Comparison of ENCODE assay signal across 8 cellular contexts in the genomic region with DNA sequence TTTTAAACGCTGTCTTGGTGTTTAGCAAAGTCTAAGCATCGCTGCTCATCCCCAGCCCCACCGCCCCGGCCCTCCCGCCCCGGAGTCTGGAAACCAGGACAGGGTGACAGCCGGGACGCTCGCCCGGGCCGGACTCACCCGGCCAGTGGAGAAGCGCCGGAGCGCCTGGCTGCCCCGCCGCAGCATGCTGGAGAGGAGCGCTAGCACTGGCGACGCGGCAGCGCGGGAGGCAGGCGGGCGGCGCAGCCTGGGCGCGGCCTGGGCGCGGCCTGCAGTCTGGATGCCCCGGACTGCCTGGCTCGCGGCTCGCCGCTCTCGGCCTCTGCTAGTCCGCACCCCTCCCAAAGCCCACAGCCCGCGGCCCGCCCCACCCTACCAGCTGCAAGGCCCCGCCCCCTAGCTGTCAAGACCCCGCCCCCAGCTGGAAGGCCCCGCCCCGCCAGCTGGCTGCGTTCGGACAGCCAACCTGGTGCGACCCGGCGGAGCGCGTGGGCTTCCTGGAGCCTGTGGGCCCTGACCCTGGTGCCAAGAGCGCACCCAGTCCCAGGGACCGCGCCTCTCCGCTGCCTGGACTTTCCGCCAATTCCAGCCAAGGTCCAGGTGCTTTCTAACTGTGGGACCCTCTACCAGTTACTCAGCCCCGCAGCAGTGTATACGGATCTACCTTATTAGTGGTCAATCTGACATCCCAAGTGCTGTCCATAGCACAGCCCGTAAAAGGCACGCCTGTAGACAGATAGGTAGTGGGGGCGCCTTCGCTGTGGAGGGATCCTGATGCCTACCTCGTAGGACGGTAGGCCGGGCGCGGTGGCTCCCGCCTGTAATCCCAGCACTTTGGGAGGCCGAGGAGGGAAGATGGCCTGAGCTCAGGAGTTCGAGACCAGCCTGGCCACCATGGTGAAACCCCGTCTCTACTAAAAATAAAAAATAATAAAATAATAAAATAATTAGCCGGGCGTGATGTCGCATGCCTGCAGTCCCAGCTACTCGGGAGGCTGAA. TPM values are rescaled to one million over a fixed set of nuclear protein-coding genes. Genes with fewer than 3 reads are reported as not detected.
DNase-seq lines count a peak whose midpoint lies in the region; ATAC-seq and TF ChIP-seq lines count a peak whose summit lies in the region.

A gene (minus strand): TSS at position 208 of the 1,000 bp plus-strand sequence. CDS start 22 bp downstream, at position 186.

- DNase-seq in GM06990 (ENCODE audit: extremely low read depth, insufficient read length), result peak; percentile 78
- peak; percentile 35 for DNase-seq in HCT116 (ENCODE audit: low read depth, low spot score)
- peak; percentile 50 for DNase-seq in NCI-H446 treated with DMSO at 0.1 percent for 48 hours (lab: John Stamatoyannopoulos, UW)
- peak; percentile 58 for DNase-seq in activated T-cell treated with anti-CD3 and anti-CD28 coated beads for 48 hours (ENCODE audit: low read depth)

- H3K9me3 Mint-ChIP-seq in stimulated activated memory B cell treated with anti-CD40 and anti-IgM and Interleukin-4, amounts not matched to agents 10 μg/mL and 1 μg/mL and 100 μg/mL, for 72 hours, result no peaks in the 10 kb centered on the region

- H3K4me1 ChIP-seq in HCT116 (ENCODE audit: control insufficient read depth in 1 of 2, insufficient read depth in 2 of 2, low read length in 2 of 2), result peaks cover 5 to 13% of the 10 kb centered on the region in 2 experiments; a peak in 2 of 4 replicates
- peaks cover 0 to 5% of the 10 kb centered on the region in 2 donors for H3K4me1 ChIP-seq in esophagus (ENCODE audit: control insufficient read depth in 2 of 2, insufficient read depth in 2 of 2, low read length in 1 of 2)
- H3K4me1 ChIP-seq in mucosa of rectum (ENCODE audit: control insufficient read depth in 2 of 2, insufficient read depth in 2 of 2, low read length in 2 of 2), result peaks cover 0 to 3% of the 10 kb centered on the region in 2 donors

- no peak for TF ChIP-seq RAD21 in HCT116 (IDR thresholded peaks at IDR 0.05; ENCODE audit: low read depth)

- WGBS in esophagus, 2 donors, result 24 to 28% methylated on average over 75 of the region's 75 CpGs

- peaks cover 10% of the 10 kb centered on the region for H3K4me1 Mint-ChIP-seq in stimulated activated memory B cell treated with anti-CD40 and anti-IgM and Interleukin-4, amounts not matched to agents 10 μg/mL and 1 μg/mL and 100 μg/mL, for 72 hours

- CTCF ChIA-PET in HCT116 (lab: Charles Lee), result no interaction called here

- TF ChIP-seq POLR2A in HCT116 (IDR thresholded peaks at IDR 0.05; ENCODE audit: borderline replicate concordance, extremely low read depth, insufficient read depth, insufficient read length), result no peak

- no peaks in the 10 kb centered on the region for H3K27me3 ChIP-seq in GM06990 (replicated peaks; ENCODE audit: control insufficient read depth, insufficient read depth, low read length)
- H3K27me3 ChIP-seq in HCT116 (ENCODE audit: insufficient read depth, low read length), result no peaks in the 10 kb centered on the region
- no peaks in the 10 kb centered on the region for H3K27me3 ChIP-seq in esophagus (ENCODE audit: control insufficient read depth in 1 of 2, insufficient read depth in 2 of 2, low read length in 2 of 2)
- H3K27me3 ChIP-seq in mucosa of rectum (ENCODE audit: control insufficient read depth in 2 of 2, insufficient read depth in 2 of 2, low read length in 2 of 2), result peaks cover 0 to 4% of the 10 kb centered on the region in 2 donors

- no peaks in the 10 kb centered on the region for H4K20me1 ChIP-seq in HCT116 (ENCODE audit: insufficient read depth)

- BruUV-seq in HCT116 (replicated peaks; lab: Mats Ljungman, UMichigan), result no TSS peak

- H3K36me3 ChIP-seq in GM06990 (ENCODE audit: control insufficient read depth, insufficient read depth, low read length) (no peaks in the 10 kb centered on the region), HCT116 (ENCODE audit: control insufficient read depth in 1 of 2, insufficient read depth in 2 of 2, low read length in 2 of 2) (no peaks in the 10 kb centered on the region), esophagus (ENCODE audit: control insufficient read depth in 2 of 2, insufficient read depth in 2 of 2, low read length in 1 of 2) (no peaks in the 10 kb centered on the region), mucosa of rectum (ENCODE audit: control insufficient read depth in 2 of 2, insufficient read depth in 2 of 2, low read length in 2 of 2) (no peaks in the 10 kb centered on the region)

- TF ChIP-seq CTCF in GM06990 (IDR thresholded peaks at IDR 0.05; ENCODE audit: insufficient read depth, low read length, poor library complexity, severe bottlenecking), result no peak
- no peak for TF ChIP-seq CTCF in HCT116 (IDR thresholded peaks at IDR 0.05 in 2 of 3, conservative IDR thresholded peaks at IDR 0.05 in 1 of 3; ENCODE audit: borderline replicate concordance in 1 of 3, insufficient read depth in 1 of 3, low read depth in 2 of 3, low read length in 2 of 3)

- H3K4me2 ChIP-seq in HCT116 (ENCODE audit: low read length), result peak within 1 kb of the TSS; percentile 71

- POLR2A ChIA-PET in HCT116 (lab: Charles Lee), result interaction anchor here (0.6 kb wide), 1 partner anchor 269 kb away, joined by 3 read pairs; no protein-coding TSS in a partner anchor

- intact Hi-C loops in HCT116 (cut with micrococcal nuclease), result no loop called here

- peaks cover 30% of the 10 kb centered on the region for H3K27me3 Mint-ChIP-seq in stimulated activated memory B cell treated with anti-CD40 and anti-IgM and Interleukin-4, amounts not matched to agents 10 μg/mL and 1 μg/mL and 100 μg/mL, for 72 hours

- H3K4me3 ChIP-seq in GM06990 (replicated peaks; ENCODE audit: low read depth, low read length), result peak within 1 kb of the TSS; percentile 26
- peak within 1 kb of the TSS; percentile 34 to 49 for H3K4me3 ChIP-seq in HCT116 (replicated peaks in 1 of 2; ENCODE audit: low read depth in 1 of 2, low read length in 2 of 2)
- H3K4me3 ChIP-seq in esophagus (ENCODE audit: low read depth in 1 of 2, low read length in 2 of 2), result peak within 1 kb of the TSS; percentile 31 to 46
- peak within 1 kb of the TSS; percentile 61 to 70 for H3K4me3 ChIP-seq in mucosa of rectum (ENCODE audit: low read length in 2 of 2)

- no peak within 1 kb of the TSS for H3K27ac ChIP-seq in HCT116 (ENCODE audit: low read depth, low read length)
- H3K27ac ChIP-seq in esophagus (ENCODE audit: low read depth in 2 of 2, low read length in 1 of 2), result peak within 1 kb of the TSS in 1 of 2 donors; percentile 35
- peak within 1 kb of the TSS in 1 of 2 donors; percentile 28 for H3K27ac ChIP-seq in mucosa of rectum (ENCODE audit: low read depth in 2 of 2, low read length in 2 of 2)

- H3K79me2 ChIP-seq in HCT116 (ENCODE audit: insufficient read depth, low read length), result no peaks in the 10 kb centered on the region

- H2AFZ ChIP-seq in HCT116 (ENCODE audit: low read depth, low read length, poor library complexity, severe bottlenecking), result peak within 1 kb of the TSS; percentile 74

- H3K9ac ChIP-seq in HCT116 (ENCODE audit: low read length) (peak within 1 kb of the TSS; percentile 25; the same call in 1 of the 2 replicates), mucosa of rectum (ENCODE audit: low read depth in 1 of 2, low read length in 2 of 2) (peak within 1 kb of the TSS; percentile 5 to 44)

- no peak within 1 kb of the TSS for H3K27ac Mint-ChIP-seq in stimulated activated memory B cell treated with anti-CD40 and anti-IgM and Interleukin-4, amounts not matched to agents 10 μg/mL and 1 μg/mL and 100 μg/mL, for 72 hours

- peak within 1 kb of the TSS; percentile 72 for H3K4me3 Mint-ChIP-seq in stimulated activated memory B cell treated with anti-CD40 and anti-IgM and Interleukin-4, amounts not matched to agents 10 μg/mL and 1 μg/mL and 100 μg/mL, for 72 hours

- ATAC-seq in HCT116 (peak; percentile 98), GM18873 (IDR thresholded peaks at IDR 0.05; ENCODE audit: low FRiP score, unreplicated experiment) (no peak)
- ATAC-seq in stimulated activated memory B cell treated with anti-CD40 and anti-IgM and Interleukin-4, amounts not matched to agents 10 μg/mL and 1 μg/mL and 100 μg/mL, for 72 hours, result peak; percentile 91

- RAD21 ChIA-PET in HCT116 (lab: Charles Lee; ENCODE audit: low non-redundant PET in 1 of 2, low total read pairs in 2 of 2, uncharacterized antibody in 2 of 2, unreplicated experiment in 2 of 2), result no interaction called here

- H3K36me3 Mint-ChIP-seq in stimulated activated memory B cell treated with anti-CD40 and anti-IgM and Interleukin-4, amounts not matched to agents 10 μg/mL and 1 μg/mL and 100 μg/mL, for 72 hours, result no peaks in the 10 kb centered on the region

- no peaks in the 10 kb centered on the region for H3K9me2 ChIP-seq in HCT116 (ENCODE audit: insufficient read depth)

- H3K9me3 ChIP-seq in HCT116 (ENCODE audit: control insufficient read depth in 1 of 2, insufficient read depth in 1 of 2, low read depth in 1 of 2, low read length in 2 of 2), result no peaks in the 10 kb centered on the region
- H3K9me3 ChIP-seq in esophagus (ENCODE audit: control insufficient read depth in 2 of 2, insufficient read depth in 1 of 2, low read depth in 1 of 2, low read length in 1 of 2), result no peaks in the 10 kb centered on the region
- H3K9me3 ChIP-seq in mucosa of rectum (ENCODE audit: control insufficient read depth in 2 of 2, low read length in 2 of 2), result no peaks in the 10 kb centered on the region

TF ChIP-seq in HCT116, 20 proteins besides CTCF, POLR2A, EP300 and RAD21 (continues in another document):
- TF ChIP-seq, protein P1, sequence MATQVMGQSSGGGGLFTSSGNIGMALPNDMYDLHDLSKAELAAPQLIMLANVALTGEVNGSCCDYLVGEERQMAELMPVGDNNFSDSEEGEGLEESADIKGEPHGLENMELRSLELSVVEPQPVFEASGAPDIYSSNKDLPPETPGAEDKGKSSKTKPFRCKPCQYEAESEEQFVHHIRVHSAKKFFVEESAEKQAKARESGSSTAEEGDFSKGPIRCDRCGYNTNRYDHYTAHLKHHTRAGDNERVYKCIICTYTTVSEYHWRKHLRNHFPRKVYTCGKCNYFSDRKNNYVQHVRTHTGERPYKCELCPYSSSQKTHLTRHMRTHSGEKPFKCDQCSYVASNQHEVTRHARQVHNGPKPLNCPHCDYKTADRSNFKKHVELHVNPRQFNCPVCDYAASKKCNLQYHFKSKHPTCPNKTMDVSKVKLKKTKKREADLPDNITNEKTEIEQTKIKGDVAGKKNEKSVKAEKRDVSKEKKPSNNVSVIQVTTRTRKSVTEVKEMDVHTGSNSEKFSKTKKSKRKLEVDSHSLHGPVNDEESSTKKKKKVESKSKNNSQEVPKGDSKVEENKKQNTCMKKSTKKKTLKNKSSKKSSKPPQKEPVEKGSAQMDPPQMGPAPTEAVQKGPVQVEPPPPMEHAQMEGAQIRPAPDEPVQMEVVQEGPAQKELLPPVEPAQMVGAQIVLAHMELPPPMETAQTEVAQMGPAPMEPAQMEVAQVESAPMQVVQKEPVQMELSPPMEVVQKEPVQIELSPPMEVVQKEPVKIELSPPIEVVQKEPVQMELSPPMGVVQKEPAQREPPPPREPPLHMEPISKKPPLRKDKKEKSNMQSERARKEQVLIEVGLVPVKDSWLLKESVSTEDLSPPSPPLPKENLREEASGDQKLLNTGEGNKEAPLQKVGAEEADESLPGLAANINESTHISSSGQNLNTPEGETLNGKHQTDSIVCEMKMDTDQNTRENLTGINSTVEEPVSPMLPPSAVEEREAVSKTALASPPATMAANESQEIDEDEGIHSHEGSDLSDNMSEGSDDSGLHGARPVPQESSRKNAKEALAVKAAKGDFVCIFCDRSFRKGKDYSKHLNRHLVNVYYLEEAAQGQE (IDR thresholded peaks at IDR 0.05; ENCODE audit: low read depth), result no peak

RNA-seq across cellular contexts. Expression of the gene that starts here (rescaled TPM):
- 1.5 TPM for total RNA-seq in HCT116 (2021; ENCODE audit: unreplicated experiment)
- 0.36 and 0.60 TPM in 2 replicates for polyA plus RNA-seq in HCT116 (2012)
- under 1 TPM; 0.10 to 0.35 TPM for polyA plus RNA-seq in esophagus
